29 cellular contexts compared by ENCODE assay signal in the genomic region with DNA sequence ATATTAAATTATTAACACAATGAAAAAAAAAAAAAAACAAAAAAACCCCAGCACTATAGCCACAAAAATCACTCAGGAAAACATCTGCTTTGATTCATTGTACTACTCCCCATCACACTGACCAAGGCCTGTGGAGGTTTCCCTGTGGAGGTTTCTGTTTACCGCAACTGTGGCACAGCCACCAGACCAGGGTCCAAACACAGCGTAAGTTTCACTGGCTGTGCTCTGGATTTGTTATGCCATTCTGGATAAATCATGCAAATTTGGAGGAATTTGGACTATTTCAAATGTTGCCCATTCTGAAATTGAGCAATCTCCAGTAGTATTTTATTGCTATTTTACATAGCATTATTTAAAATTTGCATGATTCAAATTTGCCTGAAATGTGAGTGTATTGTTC.
"Had no signal": no experiment of that assay in that cellular context is flagged by ENCODE, and none has a peak within 500 bp of the region (broad histone marks: within the 10 kb centered on the region; RNA-seq: fewer than 3 reads in every experiment).

No MANE protein-coding gene starts in this region.

- H3K27ac ChIP-seq: brain microvascular endothelial cell, esophagus muscularis mucosa, gastroesophageal sphincter had no signal

- ATAC-seq: activated naive CD4-positive, alpha-beta T cell treated with anti-CD3 and anti-CD28 coated beads, Interleukin-2, amount 50 U/mL, for 72 hours; activated T-cell treated with anti-CD3 and anti-CD28 coated beads, Interleukin-2, amount 50 U/mL, for 72 hours; effector memory CD8-positive, alpha-beta T cell; gastroesophageal sphincter; WTC11 had no signal

- H3K4me3 ChIP-seq: esophagus muscularis mucosa, gastroesophageal sphincter had no signal

- H3K4me1 ChIP-seq: esophagus muscularis mucosa, gastroesophageal sphincter had no signal

- H3K27me3 ChIP-seq: brain microvascular endothelial cell had no signal

- DNase-seq: activated CD4-positive, alpha-beta memory T cell treated with anti-CD3 and anti-CD28 coated beads, Interleukin-2, amount 10 ng/mL, durations not matched to agents 7 days and 5 days; activated CD4-positive, alpha-beta T cell treated with anti-CD3 and anti-CD28 coated beads for 1 hour; activated CD4-positive, alpha-beta T cell treated with anti-CD3 and anti-CD28 coated beads for 4 hours; activated CD4-positive, alpha-beta T cell treated with anti-CD3 and anti-CD28 coated beads, Interleukin-2, amount 10 ng/mL, durations not matched to agents 7 days and 5 days; activated CD4-positive, alpha-beta T cell treated with anti-CD3 and anti-CD28 coated beads, Interleukin-2, amount 50 U/mL, for 4 hours; activated CD8-positive, alpha-beta memory T cell treated with anti-CD3 and anti-CD28 coated beads, Interleukin-2, amount 50 U/mL, for 48 hours; activated gamma-delta T cell; activated naive CD4-positive, alpha-beta T cell; activated naive CD4-positive, alpha-beta T cell treated with anti-CD3 and anti-CD28 coated beads, Interleukin-2, amount 10 ng/mL, durations not matched to agents 7 days and 5 days; activated naive CD8-positive, alpha-beta T cell treated with anti-CD3 and anti-CD28 coated beads, Interleukin-2, amount 10 ng/mL, durations not matched to agents 7 days and 5 days; activated T-cell treated with anti-CD3 and anti-CD28 coated beads for 4 hours; activated T-cell treated with anti-CD3 and anti-CD28 coated beads, Interleukin-2, amount 50 U/mL, for 24 hours; activated T-cell treated with anti-CD3 and anti-CD28 coated beads, Interleukin-2, amount 50 U/mL, for 72 hours; amniotic stem cell; anterior cingulate cortex; brain microvascular endothelial cell; caudate nucleus; cortex of kidney; dermis blood vessel endothelial cell; effector CD4-positive, alpha-beta T cell; effector memory CD8-positive, alpha-beta T cell; erythroblast; foreskin melanocyte; head of caudate nucleus; T-helper 2 cell had no signal

- H3K36me3 ChIP-seq: brain microvascular endothelial cell, esophagus muscularis mucosa, gastroesophageal sphincter had no signal
